8 cellular contexts compared by ENCODE assay signal in genomic region chr20:45880988-45881788, GRCh38. TPM values are rescaled to one million over a fixed set of nuclear protein-coding genes. Genes with fewer than 3 reads are reported as not detected.
A peak's percentile ranks its signal among the peaks of the same experiment; 100 is the strongest.
DNase-seq lines count a peak whose midpoint lies in the region; ATAC-seq and TF ChIP-seq lines count a peak whose summit lies in the region.

Gene ZSWIM1, plus strand, starts transcription at chr20:45881227. Its CDS starts 1,366 bp downstream, at chr20:45882593.

- H3K27me3 ChIP-seq in CD4-positive, alpha-beta T cell (ENCODE audit: control insufficient read depth, insufficient read depth, low read length) = no peaks in the 10 kb centered on the region
- no peaks in the 10 kb centered on the region for H3K27me3 ChIP-seq in right lobe of liver

- peak within 1 kb of the TSS; percentile 87 for H3K4me3 Mint-ChIP-seq in CD4-positive, alpha-beta T cell
- peak within 1 kb of the TSS; percentile 92 for H3K4me3 Mint-ChIP-seq in activated CD4-positive, alpha-beta memory T cell treated with anti-CD3 and anti-CD28 coated beads for 36 hours

- H3K9me3 ChIP-seq in CD4-positive, alpha-beta T cell (ENCODE audit: control insufficient read depth, low read length) = no peaks in the 10 kb centered on the region
- no peaks in the 10 kb centered on the region for H3K9me3 ChIP-seq in right lobe of liver

- H3K36me3 ChIP-seq in right lobe of liver = peaks cover 0 to 23% (median 0%) of the 10 kb centered on the region in 4 donors

- POLR2A ChIA-PET in CD4-positive, alpha-beta T cell (lab: Charles Lee) = interaction anchor here (0.6 to 5.6 kb wide), 14 partner anchors 10 to 914 kb away, joined by 3 to 78 read pairs (median 4); partner anchors contain the start of genes ACOT8, CTSA, ELMO2 and NEURL2
- POLR2A ChIA-PET in activated CD4-positive, alpha-beta memory T cell treated with anti-CD3 and anti-CD28 coated beads for 36 hours (lab: Charles Lee) = interaction anchor here (1.1 to 1.8 kb wide), 5 partner anchors 9 to 90 kb away, joined by 4 to 12 read pairs (median 6); partner anchors contain the start of genes CTSA, NEURL2 and PCIF1

- no peak for TF ChIP-seq CTCF in CD4-positive, alpha-beta T cell (IDR thresholded peaks at IDR 0.05)
- no peak for TF ChIP-seq CTCF in right lobe of liver (IDR thresholded peaks at IDR 0.05)

- peak within 1 kb of the TSS; percentile 79 for H3K27ac ChIP-seq in CD4-positive, alpha-beta T cell (ENCODE audit: low read depth, low read length)
- H3K27ac ChIP-seq in right lobe of liver = peak within 1 kb of the TSS; percentile 16 to 68 (median 64)

- peak; percentile 53 for TF ChIP-seq POLR2A in right lobe of liver (IDR thresholded peaks at IDR 0.05)

- DNase-seq in CD4-positive, alpha-beta T cell = peak; percentile 96 to 100 (median 98)
- DNase-seq in NCI-H82 (lab: John Stamatoyannopoulos, UW) (peak; percentile 100), ecto neural progenitor cell (ENCODE audit: low spot score) (peak; percentile 99), right lobe of liver (peak; percentile 98 to 99 (median 99))
- peak; percentile 99 for DNase-seq in activated CD4-positive, alpha-beta memory T cell treated with anti-CD3 and anti-CD28 coated beads for 36 hours
- peak; percentile 99 for DNase-seq in stimulated activated CD4-positive, alpha-beta T cell treated with anti-CD3 and anti-CD28 coated beads, Interleukin-4, amount 100 ng/mL, for 24 hours

- H3K36me3 Mint-ChIP-seq in CD4-positive, alpha-beta T cell (ENCODE audit: low read depth) = peaks cover 45% of the 10 kb centered on the region
- peaks cover 21% of the 10 kb centered on the region for H3K36me3 Mint-ChIP-seq in activated CD4-positive, alpha-beta memory T cell treated with anti-CD3 and anti-CD28 coated beads for 36 hours

- no peaks in the 10 kb centered on the region for H3K27me3 Mint-ChIP-seq in CD4-positive, alpha-beta T cell
- H3K27me3 Mint-ChIP-seq in activated CD4-positive, alpha-beta memory T cell treated with anti-CD3 and anti-CD28 coated beads for 36 hours = no peaks in the 10 kb centered on the region

- intact Hi-C loops in CD4-positive, alpha-beta T cell (cut with DNase I, micrococcal nuclease) = loop anchor here (1.0 to 2.0 kb wide), 3 partner anchors 9 to 54 kb away; partner anchors contain the start of genes ACOT8 (in 2 of the 2), ZSWIM3 (in 2 of the 2) and PCIF1 (in 1 of the 2)
- intact Hi-C loops in activated CD4-positive, alpha-beta memory T cell treated with anti-CD3 and anti-CD28 coated beads for 36 hours (cut with micrococcal nuclease) = loop anchor here (1.0 to 10.0 kb wide), 4 partner anchors 10 to 54 kb away; partner anchors contain the start of genes ACOT8, CTSA, NEURL2 and PCIF1
- intact Hi-C loops in right lobe of liver (cut with DNase I) = loop anchor here in 1 of 2 donors (10.0 kb wide), 1 partner anchor 84 kb away; no protein-coding TSS in a partner anchor

- no peaks in the 10 kb centered on the region for H3K9me3 Mint-ChIP-seq in CD4-positive, alpha-beta T cell
- H3K9me3 Mint-ChIP-seq in activated CD4-positive, alpha-beta memory T cell treated with anti-CD3 and anti-CD28 coated beads for 36 hours = no peaks in the 10 kb centered on the region

- CTCF ChIA-PET in CD4-positive, alpha-beta T cell (lab: Charles Lee) = interaction anchor here (1.3 to 1.6 kb wide), 2 partner anchors 9 to 82 kb away, joined by 4 to 7 read pairs; no protein-coding TSS in a partner anchor
- CTCF ChIA-PET in activated CD4-positive, alpha-beta memory T cell treated with anti-CD3 and anti-CD28 coated beads for 36 hours (lab: Charles Lee) = interaction anchor here (0.9 to 1.9 kb wide), 5 partner anchors 9 to 82 kb away, joined by 3 to 13 read pairs (median 4); partner anchors contain the start of genes CTSA and NEURL2

- H3K4me1 ChIP-seq in right lobe of liver = peaks cover 0 to 12% (median 4%) of the 10 kb centered on the region in 4 donors

- peak within 1 kb of the TSS; percentile 51 to 68 (median 68) for H3K4me3 ChIP-seq in right lobe of liver

- ATAC-seq in CD4-positive, alpha-beta T cell (ENCODE audit: poor library complexity) = peak; percentile 98
- ATAC-seq in GM19452 (IDR thresholded peaks at IDR 0.05; ENCODE audit: unreplicated experiment) (peak; percentile 98), HG03575 (IDR thresholded peaks at IDR 0.05; ENCODE audit: extremely low read depth, insufficient number of reproducible peaks, low FRiP score, unreplicated experiment) (peak; percentile 88), right lobe of liver (peak; percentile 98 to 100 (median 99))

- WGBS in right lobe of liver (ENCODE audit: insufficient coverage, low coverage, low lambda C conversion rate, missing lambda C conversion rate) = 1% methylated on average over 21 of the region's 23 CpGs

- H3K27ac Mint-ChIP-seq in CD4-positive, alpha-beta T cell = peak within 1 kb of the TSS; percentile 86
- peak within 1 kb of the TSS; percentile 91 for H3K27ac Mint-ChIP-seq in activated CD4-positive, alpha-beta memory T cell treated with anti-CD3 and anti-CD28 coated beads for 36 hours

- H3K4me1 Mint-ChIP-seq in CD4-positive, alpha-beta T cell (ENCODE audit: low read depth) = peaks cover 42% of the 10 kb centered on the region
- H3K4me1 Mint-ChIP-seq in activated CD4-positive, alpha-beta memory T cell treated with anti-CD3 and anti-CD28 coated beads for 36 hours (ENCODE audit: low read depth) = peaks cover 41% of the 10 kb centered on the region

RNA-seq across cellular contexts. Expression of gene ZSWIM1, which starts in this region (rescaled TPM):
- 10 to 100 TPM in 1 of 2 experiments, 1 to 10 TPM in 1; 9.3 to 10.7 TPM for total RNA-seq in CD4-positive, alpha-beta T cell
- total RNA-seq in activated CD4-positive, alpha-beta memory T cell treated with anti-CD3 and anti-CD28 coated beads for 36 hours = 1 to 10 TPM; 7.7 to 8.1 TPM
- total RNA-seq in right lobe of liver = 1 to 10 TPM; 2.4 to 3.3 (median 3.1) TPM

Comparison
In these comparisons a context has a peak if more than half of its experiments do, and no peak if none do; other contexts are left out.
1. Peak in every context shown above with its lines: DNase-seq, ATAC-seq, H3K4me3 ChIP-seq and H3K27ac ChIP-seq.